In the genomic region with DNA sequence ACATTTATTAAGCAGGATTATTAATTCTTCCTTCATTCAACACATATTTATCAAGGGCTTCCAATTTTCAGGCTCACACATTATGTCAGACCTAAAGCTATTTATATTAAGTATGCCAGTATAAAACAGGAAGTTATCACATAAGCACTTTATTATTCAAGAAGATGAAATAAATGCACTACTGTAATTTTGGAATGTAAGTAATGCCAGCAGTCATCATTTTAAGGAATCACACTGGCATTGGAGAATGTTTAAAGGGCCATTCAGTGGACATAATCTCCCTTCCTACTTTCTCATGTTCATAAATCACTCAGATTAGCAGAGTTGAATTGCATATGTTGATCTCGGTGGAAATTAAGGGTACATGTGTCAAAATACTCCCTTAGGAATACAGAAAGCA, we compare ENCODE assay signal across 17 cellular contexts.
DNase-seq lines count a peak whose midpoint lies in the region; ATAC-seq and TF ChIP-seq lines count a peak whose summit lies in the region.
"Had no signal": no experiment of that assay in that cellular context is flagged by ENCODE, and none has a peak within 500 bp of the region (broad histone marks: within the 10 kb centered on the region; RNA-seq: fewer than 3 reads in every experiment).

No MANE protein-coding gene starts in this region.

- H3K4me3 ChIP-seq in retinal pigment epithelial cell (ENCODE audit: low read length), result no peak overlapping the region
- H3K4me3 ChIP-seq: A549; BLaER1 treated with 17β-estradiol and CSF1 and Interleukin-3, amounts not matched to agents 10 nM and 100 nM; K562 had no signal

- peak overlapping the region; percentile 68 for H3K27ac ChIP-seq in caudate nucleus (ENCODE audit: low read depth, low read length)
- H3K27ac ChIP-seq: A549; BLaER1 treated with 17β-estradiol and CSF1 and Interleukin-3, amounts not matched to agents 10 nM and 100 nM had no signal

- no peak for ATAC-seq in Right ventricle myocardium superior (ENCODE audit: poor library complexity)
- ATAC-seq: A549; CD8-positive, alpha-beta T cell; K562 had no signal

- TF ChIP-seq CTCF in retinal pigment epithelial cell (conservative IDR thresholded peaks at IDR 0.05; ENCODE audit: low read depth, low read length), result no peak

- intact Hi-C loops in Right ventricle myocardium superior (cut with DNase I), result no loop called here

- DNase-seq in COLO829 (ENCODE audit: low spot score) (peak; percentile 8), NCI-H69 (lab: John Stamatoyannopoulos, UW) (peak; percentile 22), caudate nucleus (lab: John Stamatoyannopoulos, UW) (no peak), retinal pigment epithelial cell (ENCODE audit: low read depth) (peak; percentile 43), anterior cingulate cortex (lab: John Stamatoyannopoulos, UW) (no peak), NCI-H526 treated with DMSO at 0.1 percent for 48 hours (lab: John Stamatoyannopoulos, UW) (no peak), Right ventricle myocardium superior (no peak)
- DNase-seq: CD8-positive, alpha-beta T cell; NCI-H1105; NCI-H2081; NCI-H2171 treated with DMSO at 0.1 percent for 48 hours; NCI-H446; OCI-M1; SHP77 treated with DMSO at 0.1 percent for 48 hours had no signal

Comparison
In these comparisons a context has a peak if more than half of its experiments do, and no peak if none do; other contexts are left out.
1. DNase-seq: peak in COLO829 (single experiment), NCI-H69 (single experiment) and retinal pigment epithelial cell (single experiment); none in caudate nucleus (0 of 61), anterior cingulate cortex (0 of 58), NCI-H526 treated with DMSO at 0.1 percent for 48 hours (single experiment) and Right ventricle myocardium superior (single experiment).